In genomic region chr17:59387351-59388069, GRCh38 we compare ENCODE assay signal across 13 cellular contexts. TPM values are rescaled to one million over a fixed set of nuclear protein-coding genes. Genes with fewer than 3 reads are reported as not detected.
DNase-seq lines count a peak whose midpoint lies in the region; ATAC-seq and TF ChIP-seq lines count a peak whose summit lies in the region.
"Had no signal": no experiment of that assay in that cellular context is flagged by ENCODE, and none has a peak within 500 bp of the region (broad histone marks: within the 10 kb centered on the region; RNA-seq: fewer than 3 reads in every experiment).

No MANE protein-coding gene starts in this region.

- peaks cover 0 to 13% (median 5%) of the 10 kb centered on the region in 4 donors for H3K4me1 ChIP-seq in transverse colon

- H3K27me3 Mint-ChIP-seq in dendritic cell treated with granulocyte-macrophage colony-stimulating factor and Interleukin-4, amounts not matched to agents 40 ng/mL and 50 ng/mL, for 4 days = no peaks in the 10 kb centered on the region
- H3K27me3 Mint-ChIP-seq in nephron (ENCODE audit: low read depth) = no peaks in the 10 kb centered on the region

- peak overlapping the region; percentile 37 for H3K27ac Mint-ChIP-seq in dendritic cell treated with granulocyte-macrophage colony-stimulating factor and Interleukin-4, amounts not matched to agents 40 ng/mL and 50 ng/mL, for 4 days
- peak overlapping the region; percentile 87 to 98 (median 91) for H3K27ac Mint-ChIP-seq in nephron

- H3K9me3 Mint-ChIP-seq in dendritic cell treated with granulocyte-macrophage colony-stimulating factor and Interleukin-4, amounts not matched to agents 40 ng/mL and 50 ng/mL, for 4 days = no peaks in the 10 kb centered on the region
- no peaks in the 10 kb centered on the region for H3K9me3 Mint-ChIP-seq in nephron

- H3K9me3 ChIP-seq in transverse colon = no peaks in the 10 kb centered on the region
- H3K9me3 ChIP-seq: neutrophil had no signal

- 87% methylated on average over 11 of the region's 11 CpGs; no CpG with 5 or more reads in 1 of the 2 donors for WGBS in transverse colon (ENCODE audit: low coverage in 1 of 2), 2 donors

- no peak for TF ChIP-seq EP300 in transverse colon (IDR thresholded peaks at IDR 0.05; ENCODE audit: low read depth)

- no peak overlapping the region for H3K4me3 Mint-ChIP-seq in dendritic cell treated with granulocyte-macrophage colony-stimulating factor and Interleukin-4, amounts not matched to agents 40 ng/mL and 50 ng/mL, for 4 days
- H3K4me3 Mint-ChIP-seq in nephron = no peak overlapping the region

- peaks cover 59% of the 10 kb centered on the region for H3K36me3 Mint-ChIP-seq in dendritic cell treated with granulocyte-macrophage colony-stimulating factor and Interleukin-4, amounts not matched to agents 40 ng/mL and 50 ng/mL, for 4 days (ENCODE audit: low read depth)
- peaks cover 43% of the 10 kb centered on the region for H3K36me3 Mint-ChIP-seq in nephron (ENCODE audit: low read depth)

- TF ChIP-seq CTCF in nephron (IDR thresholded peaks at IDR 0.05; ENCODE audit: unreplicated experiment in 3 of 3) (no peak), transverse colon (IDR thresholded peaks at IDR 0.05) (no peak)

- H3K27me3 ChIP-seq in transverse colon = no peaks in the 10 kb centered on the region
- H3K27me3 ChIP-seq: neutrophil had no signal

- H3K4me1 Mint-ChIP-seq in dendritic cell treated with granulocyte-macrophage colony-stimulating factor and Interleukin-4, amounts not matched to agents 40 ng/mL and 50 ng/mL, for 4 days (ENCODE audit: low read depth) = peaks cover 18% of the 10 kb centered on the region
- peaks cover 22% of the 10 kb centered on the region for H3K4me1 Mint-ChIP-seq in nephron

- H3K36me3 ChIP-seq in transverse colon = peaks cover 0 to 31% (median 6%) of the 10 kb centered on the region in 4 donors

- no peak for TF ChIP-seq POLR2A in transverse colon (IDR thresholded peaks at IDR 0.05)

- in situ Hi-C loops in transverse colon (cut with MboI; ENCODE audit: low pct_ligation_motif_present in 1 of 4, low pct_unique_long_range_greater_than_20kb in 1 of 4, low sequenced_read_pairs in 3 of 4) = no loop called here

- intact Hi-C loops in dendritic cell treated with granulocyte-macrophage colony-stimulating factor and Interleukin-4, amounts not matched to agents 40 ng/mL and 50 ng/mL, for 4 days (cut with micrococcal nuclease) = no loop called here
- intact Hi-C loops in transverse colon (cut with DNase I; ENCODE audit: low total_unique reads) = no loop called here

- H3K27ac ChIP-seq in transverse colon = peak overlapping the region in 3 of 4 donors; percentile 32 to 70 (median 60)
- H3K27ac ChIP-seq: neutrophil had no signal

- ATAC-seq in activated CD4-positive, CD25-positive, alpha-beta regulatory T cell treated with anti-CD3 and anti-CD28 coated beads, Interleukin-2, amount 50 U/mL, for 24 hours = no peak

- H3K4me3 ChIP-seq in transverse colon = no peak overlapping the region

- DNase-seq in NCI-H2107 treated with DMSO at 0.1 percent for 48 hours (lab: John Stamatoyannopoulos, UW; ENCODE audit: unreplicated experiment) (peak; percentile 43), NCI-H2107 (lab: John Stamatoyannopoulos, UW) (no peak), transverse colon (no peak), dedifferentiated amniotic fluid mesenchymal stem cell (ENCODE audit: extremely low spot score) (no peak), SKM-1 treated with dmso at 0.1 percent for 144 hours (lab: John Stamatoyannopoulos, UW; ENCODE audit: unreplicated experiment) (no peak)
- DNase-seq: activated CD4-positive, alpha-beta T cell treated with anti-CD3 and anti-CD28 coated beads for 48 hours; kidney glomerular epithelial cell; stimulated activated CD4-positive, alpha-beta T cell treated with anti-CD3 and anti-CD28 coated beads, Interleukin-1b, Interleukin-23, amount 100 ng/mL, for 48 hours; stimulated activated naive CD4-positive, alpha-beta T cell had no signal

RNA-seq across cellular contexts. Expression of gene YPEL2, which starts 56.1 kb away (rescaled TPM):
- total RNA-seq in transverse colon = 10 to 100 TPM; 24.7 to 45.0 (median 32.8) TPM
